1 cellular context compared by ENCODE assay signal in the genomic region with DNA sequence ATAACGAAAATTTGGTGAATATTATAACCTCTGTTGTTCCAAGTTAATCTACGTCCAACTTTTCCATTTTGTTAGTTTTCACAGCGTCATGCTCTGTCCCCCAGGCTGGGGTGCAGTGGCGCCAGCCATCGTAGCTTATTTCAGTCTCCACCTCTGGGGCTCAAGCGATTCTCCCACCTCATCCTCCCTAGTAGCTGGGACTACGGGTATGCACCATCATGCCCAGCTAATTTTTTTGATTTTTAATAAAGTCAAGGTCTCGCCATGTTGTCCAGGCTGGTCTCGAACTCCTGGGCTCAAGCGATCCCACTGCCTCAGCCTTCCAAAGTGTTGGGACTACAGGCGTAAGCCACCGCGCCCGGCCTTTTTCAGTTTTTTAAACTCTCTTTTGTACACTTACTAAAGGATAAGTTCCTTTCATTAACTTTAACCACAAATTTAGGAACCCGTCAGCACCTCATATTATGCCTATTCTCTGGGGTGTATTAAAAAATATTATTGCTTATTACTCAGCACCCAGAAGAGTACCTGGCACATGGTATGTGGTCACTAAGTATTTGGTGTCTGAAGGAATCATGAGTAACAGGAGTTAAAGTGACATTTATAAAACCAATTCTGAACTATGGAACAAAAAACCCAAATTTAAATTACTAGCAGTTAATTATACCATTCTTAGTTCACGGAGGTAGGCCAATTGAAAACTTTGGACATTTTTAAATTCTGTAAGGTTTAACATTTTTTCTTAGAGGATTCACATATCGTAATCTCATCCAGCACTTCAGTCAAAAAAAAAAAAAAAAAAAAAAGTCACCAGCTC.
TF ChIP-seq lines count a peak whose summit lies in the region.

No MANE protein-coding gene starts in this region.

TF ChIP-seq in HCT116, 20 proteins besides CTCF, POLR2A, EP300 and RAD21 (continued from another document):
- TF ChIP-seq FOSL1 (IDR thresholded peaks at IDR 0.05; ENCODE audit: low read depth), result no peak
